Comparison of ENCODE assay signal across 15 cellular contexts in the genomic region with DNA sequence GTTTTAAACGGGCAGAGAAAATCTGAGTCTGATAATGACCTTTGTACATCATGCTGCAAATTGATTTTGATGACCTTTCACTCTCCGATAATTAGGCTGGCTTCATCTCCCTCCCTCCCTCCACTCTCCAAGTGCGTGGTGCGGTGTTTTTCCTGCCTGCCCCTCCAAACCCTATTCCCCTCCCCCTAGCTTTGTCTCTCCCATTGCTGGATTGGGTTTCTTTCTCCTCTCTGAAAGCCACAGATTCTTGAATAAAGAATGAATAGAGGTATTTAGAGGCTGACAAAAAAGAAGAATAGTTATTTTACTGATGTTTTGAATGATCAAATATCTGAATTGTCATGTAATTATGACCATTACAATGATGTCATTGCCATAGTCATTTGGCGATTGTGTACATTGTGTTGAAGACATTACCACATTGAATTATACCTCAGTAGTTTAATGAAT.
DNase-seq lines count a peak whose midpoint lies in the region; ATAC-seq, FAIRE-seq and TF ChIP-seq lines count a peak whose summit lies in the region.
"Had no signal": no experiment of that assay in that cellular context is flagged by ENCODE, and none has a peak within 500 bp of the region (broad histone marks: within the 10 kb centered on the region; RNA-seq: fewer than 3 reads in every experiment).

No MANE protein-coding gene starts in this region.

- no peak overlapping the region for H3K27ac Mint-ChIP-seq in Calu3 (ENCODE audit: unreplicated experiment)
- H3K27ac Mint-ChIP-seq: activated CD4-positive, alpha-beta memory T cell treated with anti-CD3 and anti-CD28 coated beads, Interleukin-2, amount 10 ng/mL, durations not matched to agents 7 days and 5 days had no signal

- peak; percentile 72 for FAIRE-seq in urothelium cell line (lab: Jason Lieb, UNC)
- FAIRE-seq: GM12878 had no signal

- no TSS peak for BruUV-seq in Calu3 (replicated peaks; lab: Mats Ljungman, UMichigan)

- H3K27me3 Mint-ChIP-seq in Calu3 (ENCODE audit: unreplicated experiment) = no peaks in the 10 kb centered on the region
- H3K27me3 Mint-ChIP-seq: activated CD4-positive, alpha-beta memory T cell treated with anti-CD3 and anti-CD28 coated beads, Interleukin-2, amount 10 ng/mL, durations not matched to agents 7 days and 5 days had no signal

- H3K36me3 Mint-ChIP-seq in Calu3 (ENCODE audit: insufficient read depth, unreplicated experiment) = no peaks in the 10 kb centered on the region

- CTCF ChIA-PET in Calu3 (lab: Charles Lee) = no interaction called here

- H3K4me1 Mint-ChIP-seq in Calu3 (ENCODE audit: low read depth, unreplicated experiment) = no peaks in the 10 kb centered on the region
- H3K4me1 Mint-ChIP-seq: activated CD4-positive, alpha-beta memory T cell treated with anti-CD3 and anti-CD28 coated beads, Interleukin-2, amount 10 ng/mL, durations not matched to agents 7 days and 5 days had no signal

- TF ChIP-seq CTCF in Calu3 (IDR thresholded peaks at IDR 0.05; ENCODE audit: unreplicated experiment) = no peak

- H3K4me3 Mint-ChIP-seq in Calu3 (ENCODE audit: low read depth, unreplicated experiment) = no peak overlapping the region
- H3K4me3 Mint-ChIP-seq: activated CD4-positive, alpha-beta memory T cell treated with anti-CD3 and anti-CD28 coated beads, Interleukin-2, amount 10 ng/mL, durations not matched to agents 7 days and 5 days had no signal

- no peaks in the 10 kb centered on the region for H3K9me3 Mint-ChIP-seq in Calu3 (ENCODE audit: low read depth, unreplicated experiment)

- ATAC-seq in GM18519 (IDR thresholded peaks at IDR 0.05; ENCODE audit: low FRiP score, unreplicated experiment) = no peak
- ATAC-seq in HG03432 (IDR thresholded peaks at IDR 0.05; ENCODE audit: unreplicated experiment) = no peak
- ATAC-seq: gastroesophageal sphincter, GM12878, left lung had no signal

- intact Hi-C loops in Calu3 (cut with micrococcal nuclease; ENCODE audit: unreplicated experiment) = no loop called here

- DNase-seq in NCI-H345 (lab: John Stamatoyannopoulos, UW) = peak; percentile 22
- DNase-seq in NCI-H345 treated with DMSO at 0.1 percent for 48 hours (lab: John Stamatoyannopoulos, UW; ENCODE audit: unreplicated experiment) = no peak
- peak; percentile 99 for DNase-seq in NCI-H748 (lab: John Stamatoyannopoulos, UW; ENCODE audit: unreplicated experiment)
- peak; percentile 58 for DNase-seq in iPS-NIHi11 (ENCODE audit: low spot score)
- peak; percentile 24 for DNase-seq in urothelium cell line (ENCODE audit: low spot score)
- DNase-seq in Calu3 = no peak
- DNase-seq: activated CD4-positive, alpha-beta memory T cell treated with anti-CD3 and anti-CD28 coated beads, Interleukin-2, amount 10 ng/mL, durations not matched to agents 7 days and 5 days; activated effector memory CD4-positive, alpha-beta T cell treated with anti-CD3 and anti-CD28 coated beads, Interleukin-2, amount 50 U/mL, for 16 hours; left lung; PC-9; T-helper 2 cell had no signal

Comparison
In these comparisons a context has a peak if more than half of its experiments do, and no peak if none do; other contexts are left out.
1. DNase-seq: peak in NCI-H345 (single experiment), NCI-H748 (single experiment), iPS-NIHi11 (single experiment) and urothelium cell line (single experiment); none in NCI-H345 treated with DMSO at 0.1 percent for 48 hours (single experiment) and Calu3 (single experiment).